In genomic region chr17:21286771-21287702, GRCh38 we compare ENCODE assay signal across 8 cellular contexts. TPM values are rescaled to one million over a fixed set of nuclear protein-coding genes. Genes with fewer than 3 reads are reported as not detected.
DNase-seq lines count a peak whose midpoint lies in the region; ATAC-seq, FAIRE-seq and TF ChIP-seq lines count a peak whose summit lies in the region.

No MANE protein-coding gene starts in this region.

- peaks cover 10% of the 10 kb centered on the region for H3K27me3 Mint-ChIP-seq in activated T-cell treated with anti-CD3 and anti-CD28 coated beads, Interleukin-2, amount 50 U/mL, for 24 hours
- H3K27me3 Mint-ChIP-seq in activated T-cell treated with anti-CD3 and anti-CD28 coated beads, Interleukin-2, amount 50 U/mL, for 72 hours (ENCODE audit: low read depth), result no peaks in the 10 kb centered on the region
- peaks cover 0 to 4% of the 10 kb centered on the region in 2 donors for H3K27me3 Mint-ChIP-seq in stimulated activated naive B cell treated with anti-CD40 and anti-IgM and Interleukin-4, amounts not matched to agents 10 μg/mL and 1 μg/mL and 100 μg/mL, for 72 hours

- H3K4me3 ChIP-seq in kidney (ENCODE audit: low read length in 2 of 2), result peak overlapping the region; percentile 94 to 96

- H3K9ac ChIP-seq in kidney (ENCODE audit: low read length in 2 of 2), result peak overlapping the region; percentile 51 to 80

- H3K36me3 ChIP-seq in kidney (ENCODE audit: control insufficient read depth in 1 of 2, insufficient read depth in 2 of 2, low read length in 2 of 2), result no peaks in the 10 kb centered on the region

- intact Hi-C loops in kidney (cut with DNase I), result no loop called here

- H3K27ac Mint-ChIP-seq in activated T-cell treated with anti-CD3 and anti-CD28 coated beads, Interleukin-2, amount 50 U/mL, for 24 hours, result peak overlapping the region; percentile 98
- peak overlapping the region; percentile 89 for H3K27ac Mint-ChIP-seq in activated T-cell treated with anti-CD3 and anti-CD28 coated beads, Interleukin-2, amount 50 U/mL, for 72 hours
- peak overlapping the region; percentile 98 for H3K27ac Mint-ChIP-seq in stimulated activated naive B cell treated with anti-CD40 and anti-IgM and Interleukin-4, amounts not matched to agents 10 μg/mL and 1 μg/mL and 100 μg/mL, for 72 hours

- H3K9me3 Mint-ChIP-seq in activated T-cell treated with anti-CD3 and anti-CD28 coated beads, Interleukin-2, amount 50 U/mL, for 24 hours, result no peaks in the 10 kb centered on the region
- no peaks in the 10 kb centered on the region for H3K9me3 Mint-ChIP-seq in activated T-cell treated with anti-CD3 and anti-CD28 coated beads, Interleukin-2, amount 50 U/mL, for 72 hours
- no peaks in the 10 kb centered on the region for H3K9me3 Mint-ChIP-seq in stimulated activated naive B cell treated with anti-CD40 and anti-IgM and Interleukin-4, amounts not matched to agents 10 μg/mL and 1 μg/mL and 100 μg/mL, for 72 hours

- H3K4me3 Mint-ChIP-seq in activated T-cell treated with anti-CD3 and anti-CD28 coated beads, Interleukin-2, amount 50 U/mL, for 24 hours, result peak overlapping the region; percentile 97
- H3K4me3 Mint-ChIP-seq in activated T-cell treated with anti-CD3 and anti-CD28 coated beads, Interleukin-2, amount 50 U/mL, for 72 hours, result peak overlapping the region; percentile 96 to 98
- H3K4me3 Mint-ChIP-seq in stimulated activated naive B cell treated with anti-CD40 and anti-IgM and Interleukin-4, amounts not matched to agents 10 μg/mL and 1 μg/mL and 100 μg/mL, for 72 hours, result peak overlapping the region; percentile 90 to 98

- peaks cover 65% of the 10 kb centered on the region for H3K4me1 Mint-ChIP-seq in activated T-cell treated with anti-CD3 and anti-CD28 coated beads, Interleukin-2, amount 50 U/mL, for 24 hours (ENCODE audit: low read depth)
- peaks cover 47% of the 10 kb centered on the region for H3K4me1 Mint-ChIP-seq in activated T-cell treated with anti-CD3 and anti-CD28 coated beads, Interleukin-2, amount 50 U/mL, for 72 hours (ENCODE audit: low read depth)
- H3K4me1 Mint-ChIP-seq in stimulated activated naive B cell treated with anti-CD40 and anti-IgM and Interleukin-4, amounts not matched to agents 10 μg/mL and 1 μg/mL and 100 μg/mL, for 72 hours, result peaks cover 57 to 77% of the 10 kb centered on the region in 2 donors

- FAIRE-seq in kidney (lab: Jason Lieb, UNC), result no peak

- ATAC-seq in activated T-cell treated with anti-CD3 and anti-CD28 coated beads, Interleukin-2, amount 50 U/mL, for 72 hours (replicated peaks in 1 of 2), result peak in 1 of 2 donors; percentile 4
- peak; percentile 0 to 2 for ATAC-seq in stimulated activated naive B cell treated with anti-CD40 and anti-IgM and Interleukin-4, amounts not matched to agents 10 μg/mL and 1 μg/mL and 100 μg/mL, for 72 hours (replicated peaks)
- no peak for ATAC-seq in HG03108 (IDR thresholded peaks at IDR 0.05; ENCODE audit: unreplicated experiment)

- H3K27ac ChIP-seq in kidney (ENCODE audit: low read depth in 2 of 2, low read length in 2 of 2), result peak overlapping the region; percentile 95 to 99

- no peaks in the 10 kb centered on the region for H3K9me3 ChIP-seq in kidney (ENCODE audit: control insufficient read depth in 1 of 2, low read length in 2 of 2)

- peaks cover 32 to 45% of the 10 kb centered on the region in 2 donors for H3K4me1 ChIP-seq in kidney (ENCODE audit: control insufficient read depth in 1 of 2, insufficient read depth in 1 of 2, low read depth in 1 of 2, low read length in 2 of 2)

- H3K36me3 Mint-ChIP-seq in activated T-cell treated with anti-CD3 and anti-CD28 coated beads, Interleukin-2, amount 50 U/mL, for 24 hours (ENCODE audit: low read depth), result peaks cover 63% of the 10 kb centered on the region
- peaks cover 4 to 14% of the 10 kb centered on the region in 2 donors for H3K36me3 Mint-ChIP-seq in activated T-cell treated with anti-CD3 and anti-CD28 coated beads, Interleukin-2, amount 50 U/mL, for 72 hours (ENCODE audit: insufficient read depth in 2 of 2)
- peaks cover 17 to 43% of the 10 kb centered on the region in 2 donors for H3K36me3 Mint-ChIP-seq in stimulated activated naive B cell treated with anti-CD40 and anti-IgM and Interleukin-4, amounts not matched to agents 10 μg/mL and 1 μg/mL and 100 μg/mL, for 72 hours

- TF ChIP-seq CTCF in kidney (IDR thresholded peaks at IDR 0.05; ENCODE audit: borderline replicate concordance, extremely low read depth, insufficient read depth), result no peak

- DNase-seq in activated T-cell treated with anti-CD3 and anti-CD28 coated beads, Interleukin-2, amount 50 U/mL, for 24 hours, result peak; percentile 62
- DNase-seq in activated T-cell treated with anti-CD3 and anti-CD28 coated beads for 4 hours (no peak), kidney (peak; percentile 80), AG08395 (ENCODE audit: low spot score) (no peak), dermis blood vessel endothelial cell (no peak)
- peak; percentile 50 to 59 for DNase-seq in activated T-cell treated with anti-CD3 and anti-CD28 coated beads, Interleukin-2, amount 50 U/mL, for 72 hours
- peak; percentile 41 for DNase-seq in stimulated activated naive B cell treated with anti-CD40 and anti-IgM and Interleukin-4, amounts not matched to agents 10 μg/mL and 1 μg/mL and 100 μg/mL, for 72 hours

RNA-seq across cellular contexts. Expression of gene MAP2K3, which starts 2.5 kb away (rescaled TPM):
- 100 to 1,000 TPM; 104 to 107 TPM for total RNA-seq in activated T-cell treated with anti-CD3 and anti-CD28 coated beads, Interleukin-2, amount 50 U/mL, for 72 hours
- 44.0 TPM for total RNA-seq in kidney
- 40.1 TPM for polyA plus RNA-seq in kidney (ENCODE audit: insufficient read depth, low read depth, low replicate concordance)
- total RNA-seq in dermis blood vessel endothelial cell, result 20.8 and 39.0 TPM in 2 replicates

RNA-seq across cellular contexts. Expression of gene NATD1, which starts 33.8 kb away (rescaled TPM):
- total RNA-seq in activated T-cell treated with anti-CD3 and anti-CD28 coated beads, Interleukin-2, amount 50 U/mL, for 72 hours, result 1 to 10 TPM; 7.4 to 8.8 TPM
- total RNA-seq in kidney (14.2 TPM), dermis blood vessel endothelial cell (4.1 and 8.2 TPM in 2 replicates)
- polyA plus RNA-seq in kidney (ENCODE audit: insufficient read depth, low read depth, low replicate concordance), result 5.0 TPM

Comparison
In these comparisons a context has a peak if more than half of its experiments do, and no peak if none do; other contexts are left out.
1. DNase-seq: peak in activated T-cell treated with anti-CD3 and anti-CD28 coated beads, Interleukin-2, amount 50 U/mL, for 24 hours (single experiment), activated T-cell treated with anti-CD3 and anti-CD28 coated beads, Interleukin-2, amount 50 U/mL, for 72 hours (2 of 2), kidney (single experiment) and stimulated activated naive B cell treated with anti-CD40 and anti-IgM and Interleukin-4, amounts not matched to agents 10 μg/mL and 1 μg/mL and 100 μg/mL, for 72 hours (single experiment); none in activated T-cell treated with anti-CD3 and anti-CD28 coated beads for 4 hours (single experiment), AG08395 (single experiment) and dermis blood vessel endothelial cell (single experiment).
2. Peak in every context shown above with its lines, with median percentiles within 50 percentile points of each other: H3K27ac Mint-ChIP-seq and H3K4me3 Mint-ChIP-seq.